ENCODE assay signal across 1 cellular context in the genomic region with DNA sequence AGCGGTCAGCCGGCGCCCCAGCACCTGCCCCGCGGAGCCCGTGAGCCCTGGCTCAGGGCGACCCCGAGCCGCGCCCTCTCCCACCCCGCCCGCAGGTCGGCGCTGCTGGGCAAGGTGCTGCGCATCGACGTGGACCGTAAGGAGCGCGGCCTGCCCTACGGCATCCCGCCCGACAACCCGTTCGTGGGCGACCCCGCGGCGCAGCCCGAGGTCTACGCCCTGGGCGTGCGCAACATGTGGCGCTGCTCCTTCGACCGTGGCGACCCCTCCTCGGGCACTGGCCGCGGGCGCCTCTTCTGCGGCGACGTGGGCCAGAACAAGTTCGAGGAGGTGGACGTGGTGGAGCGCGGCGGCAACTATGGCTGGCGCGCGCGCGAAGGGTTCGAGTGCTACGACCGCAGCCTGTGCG.
TF ChIP-seq lines count a peak whose summit lies in the region.

No MANE protein-coding gene starts in this region.

TF ChIP-seq in H1, 55 proteins besides CTCF, POLR2A, EP300 and RAD21:
- no peak for TF ChIP-seq SAP30 (IDR thresholded peaks at IDR 0.05; ENCODE audit: insufficient read depth, insufficient replicate concordance, low read length)
- TF ChIP-seq TAF7 (optimal IDR thresholded peaks at IDR 0.05; ENCODE audit: borderline replicate concordance, low read depth, low read length): no peak
- no peak for TF ChIP-seq ATF3 (IDR thresholded peaks at IDR 0.05; ENCODE audit: insufficient read depth, low read depth, low read length)
- TF ChIP-seq, protein P1, sequence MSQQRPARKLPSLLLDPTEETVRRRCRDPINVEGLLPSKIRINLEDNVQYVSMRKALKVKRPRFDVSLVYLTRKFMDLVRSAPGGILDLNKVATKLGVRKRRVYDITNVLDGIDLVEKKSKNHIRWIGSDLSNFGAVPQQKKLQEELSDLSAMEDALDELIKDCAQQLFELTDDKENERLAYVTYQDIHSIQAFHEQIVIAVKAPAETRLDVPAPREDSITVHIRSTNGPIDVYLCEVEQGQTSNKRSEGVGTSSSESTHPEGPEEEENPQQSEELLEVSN (IDR thresholded peaks at IDR 0.05): peak; percentile 51; the same call in 1 of the 2 replicates
- TF ChIP-seq MAX (IDR thresholded peaks at IDR 0.05): peak; percentile 56; the same call in 1 of the 2 replicates
- TF ChIP-seq BRCA1 (IDR thresholded peaks at IDR 0.05; ENCODE audit: low read depth, low read length): no peak
- TF ChIP-seq BACH1 (IDR thresholded peaks at IDR 0.05; ENCODE audit: low read length): 0 out of 2 replicates have a peak, but pooled peaks have one; percentile 16
- no peak for TF ChIP-seq RXRA (IDR thresholded peaks at IDR 0.05; ENCODE audit: insufficient read depth, low read depth, low read length)
- no peak for TF ChIP-seq ASH2L (IDR thresholded peaks at IDR 0.05; ENCODE audit: low read length)
- no peak for TF ChIP-seq MAFK (IDR thresholded peaks at IDR 0.05; ENCODE audit: low read depth, low read length)
- no peak for TF ChIP-seq CHD1 (IDR thresholded peaks at IDR 0.05; ENCODE audit: low read depth, low read length)
- no peak for TF ChIP-seq EZH2 (IDR thresholded peaks at IDR 0.05; ENCODE audit: low read depth, low read length, severe bottlenecking)
